Comparison of ENCODE assay signal across 1 cellular context in genomic region chr16:84243732-84244131, GRCh38.
A peak's percentile ranks its signal among the peaks of the same experiment; 100 is the strongest.
TF ChIP-seq lines count a peak whose summit lies in the region.

No MANE protein-coding gene starts in this region.

TF ChIP-seq in HepG2, 621 proteins besides CTCF, POLR2A, EP300 and RAD21:
- TF ChIP-seq TRIM22 (IDR thresholded peaks at IDR 0.05) (no peak), NFYC (CRISPR knock-in tag; IDR thresholded peaks at IDR 0.05) (peak; percentile 41; the same call in 1 of the 2 replicates)
TF ChIP-seq in HepG2: peak in this region for 1.
